Comparison of ENCODE assay signal across 8 cellular contexts in the genomic region with DNA sequence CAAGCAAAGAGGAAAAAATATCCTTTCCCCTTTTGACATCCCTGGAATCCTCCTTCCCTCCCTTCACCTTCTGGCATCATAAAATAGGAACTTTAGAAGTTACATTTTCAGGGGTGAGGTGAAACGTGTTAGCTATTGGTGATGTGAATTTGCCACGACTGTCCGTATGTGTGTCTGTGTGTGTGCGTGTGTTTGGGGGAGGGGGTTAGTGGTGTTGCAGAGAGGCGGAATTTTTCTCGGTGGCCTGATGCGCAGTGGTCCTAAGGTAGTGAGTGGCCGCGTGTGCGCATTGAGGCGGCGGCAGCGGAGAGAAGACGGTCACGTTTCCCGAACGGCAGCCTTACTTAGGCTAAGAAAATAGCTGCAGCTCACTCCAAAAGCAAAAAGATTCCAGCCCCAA. TPM values are rescaled to one million over a fixed set of nuclear protein-coding genes. Genes with fewer than 3 reads are reported as not detected.
DNase-seq lines count a peak whose midpoint lies in the region; ATAC-seq and TF ChIP-seq lines count a peak whose summit lies in the region.

No MANE protein-coding gene starts in this region.

- peak; percentile 34 for DNase-seq in Ammon's horn (ENCODE audit: low spot score)
- DNase-seq in NCI-H69 (lab: John Stamatoyannopoulos, UW) = peak; percentile 76
- DNase-seq in esophagus squamous epithelium (lab: John Stamatoyannopoulos, UW) = no peak
- DNase-seq in neural progenitor cell (ENCODE audit: low spot score) = peak; percentile 62
- DNase-seq in NK-92 treated with Interleukin-12 subunit alpha and Interleukin-12 subunit beta, amount 100 ng/mL, for 24 hours (lab: John Stamatoyannopoulos, UW) = no peak
- DNase-seq in NCI-H1694 treated with DMSO at 0.1 percent for 48 hours (lab: John Stamatoyannopoulos, UW) = no peak
- no peak for DNase-seq in occipital lobe (lab: John Stamatoyannopoulos, UW)

- intact Hi-C loops in esophagus squamous epithelium (cut with DNase I) = no loop called here

- ATAC-seq in GM19463 (IDR thresholded peaks at IDR 0.05; ENCODE audit: unreplicated experiment) = no peak

- TF ChIP-seq CTCF in esophagus squamous epithelium (IDR thresholded peaks at IDR 0.05) (no peak), neural progenitor cell (IDR thresholded peaks at IDR 0.05) (no peak)

- no peak for TF ChIP-seq POLR2A in esophagus squamous epithelium (IDR thresholded peaks at IDR 0.05)

- peaks cover 8% of the 10 kb centered on the region for H3F3A ChIP-seq in neural progenitor cell (ENCODE audit: low read depth)

- H3K4me3 Mint-ChIP-seq in neural progenitor cell = peak overlapping the region; percentile 90

- peak overlapping the region; percentile 46 for H3K27ac Mint-ChIP-seq in neural progenitor cell

- H3K4me1 ChIP-seq in esophagus squamous epithelium (peaks cover 14 to 74% (median 32%) of the 10 kb centered on the region in 3 donors), neural progenitor cell (peaks cover 34% of the 10 kb centered on the region)

- H3K9me3 ChIP-seq in esophagus squamous epithelium = no peaks in the 10 kb centered on the region
- no peaks in the 10 kb centered on the region for H3K9me3 ChIP-seq in neural progenitor cell (ENCODE audit: low read depth)

- H3K4me3 ChIP-seq in esophagus squamous epithelium (peak overlapping the region; percentile 46 to 79 (median 62)), neural progenitor cell (peak overlapping the region; percentile 74)

- H3K27ac ChIP-seq in esophagus squamous epithelium (peak overlapping the region in 3 of 4 donors; percentile 79 to 87 (median 87)), neural progenitor cell (no peak overlapping the region)

- peaks cover 46% of the 10 kb centered on the region for H3K4me1 Mint-ChIP-seq in neural progenitor cell

- no peaks in the 10 kb centered on the region for H3K9me3 Mint-ChIP-seq in neural progenitor cell

- peaks cover 0 to 56% (median 0%) of the 10 kb centered on the region in 4 donors for H3K27me3 ChIP-seq in esophagus squamous epithelium
- H3K27me3 ChIP-seq in neural progenitor cell = peaks cover 56% of the 10 kb centered on the region

- H3K36me3 Mint-ChIP-seq in neural progenitor cell = no peaks in the 10 kb centered on the region

- H3K27me3 Mint-ChIP-seq in neural progenitor cell (ENCODE audit: insufficient read depth, low read depth) = peaks cover 39% of the 10 kb centered on the region

- H3K9ac ChIP-seq in neural progenitor cell = no peak overlapping the region

- H3K36me3 ChIP-seq in esophagus squamous epithelium (no peaks in the 10 kb centered on the region), neural progenitor cell (no peaks in the 10 kb centered on the region)

- H3K4me2 ChIP-seq in neural progenitor cell = peak overlapping the region; percentile 88

- WGBS in esophagus squamous epithelium, 2 donors = 5 to 13% methylated on average over 10 to 17 of the region's 17 CpGs

- peaks cover 9% of the 10 kb centered on the region for H4K20me1 ChIP-seq in neural progenitor cell (ENCODE audit: low read depth)

- no peak overlapping the region for H2AFZ ChIP-seq in neural progenitor cell (replicated peaks)

- H3K79me2 ChIP-seq in neural progenitor cell (ENCODE audit: low read depth) = peaks cover 27% of the 10 kb centered on the region

RNA-seq across cellular contexts. Expression of gene FLRT2, which starts 4.5 kb away (rescaled TPM):
- total RNA-seq in esophagus squamous epithelium = 1 to 10 TPM in 3 of 4 donors, under 1 TPM in 1; 0.61 to 8.4 (median 6.4) TPM
- total RNA-seq in neural progenitor cell (ENCODE audit: low replicate concordance) = 8.5 and 8.7 TPM in 2 replicates
- total RNA-seq in occipital lobe = 154 TPM

Comparison
In these comparisons a context has a peak if more than half of its experiments do, and no peak if none do; other contexts are left out.
1. DNase-seq: peak in Ammon's horn (single experiment), NCI-H69 (single experiment) and neural progenitor cell (single experiment); none in esophagus squamous epithelium (single experiment), NK-92 treated with Interleukin-12 subunit alpha and Interleukin-12 subunit beta, amount 100 ng/mL, for 24 hours (single experiment), NCI-H1694 treated with DMSO at 0.1 percent for 48 hours (single experiment) and occipital lobe (single experiment).
2. RNA of gene FLRT2, which starts 4.5 kb away (total RNA-seq): 154 TPM in occipital lobe (single experiment); 8.5 to 8.7 TPM in neural progenitor cell and 0.61 to 8.4 TPM in esophagus squamous epithelium; every median in the first group is over 10 times any median in the second.